11 cellular contexts compared by ENCODE assay signal in genomic region chr15:31243895-31244294, GRCh38.
"Had no signal": no experiment of that assay in that cellular context is flagged by ENCODE, and none has a peak within 500 bp of the region (broad histone marks: within the 10 kb centered on the region; RNA-seq: fewer than 3 reads in every experiment).

No MANE protein-coding gene starts in this region.

- H3K27ac Mint-ChIP-seq: GM23338, H9, HFFc6 had no signal

- H3K9me3 ChIP-seq: HAP-1 had no signal

- H3K4me1 ChIP-seq: HAP-1 had no signal

- H3K9ac ChIP-seq: GM23248 had no signal

- H3K4me1 Mint-ChIP-seq: GM23338, H9 had no signal

- H3K4me3 ChIP-seq: GM23248, GM23338, HAP-1 had no signal

- H3K9me3 Mint-ChIP-seq: GM23338, H9, HFFc6 had no signal

- H3K27ac ChIP-seq: GM23248 had no signal

- ATAC-seq: GM23338, HCT116 had no signal

- DNase-seq: GM23248, GOT3, H7, H9, HCEC 1CT, HFFc6 had no signal

- FAIRE-seq: H1, H54 had no signal

- H3K36me3 ChIP-seq: HAP-1 had no signal

- H3K4me2 ChIP-seq: GM23338 had no signal

- H3K4me3 Mint-ChIP-seq: GM23338, H9, HFFc6 had no signal

- H2AFZ ChIP-seq: GM23248, GM23338 had no signal
